In the genomic region with DNA sequence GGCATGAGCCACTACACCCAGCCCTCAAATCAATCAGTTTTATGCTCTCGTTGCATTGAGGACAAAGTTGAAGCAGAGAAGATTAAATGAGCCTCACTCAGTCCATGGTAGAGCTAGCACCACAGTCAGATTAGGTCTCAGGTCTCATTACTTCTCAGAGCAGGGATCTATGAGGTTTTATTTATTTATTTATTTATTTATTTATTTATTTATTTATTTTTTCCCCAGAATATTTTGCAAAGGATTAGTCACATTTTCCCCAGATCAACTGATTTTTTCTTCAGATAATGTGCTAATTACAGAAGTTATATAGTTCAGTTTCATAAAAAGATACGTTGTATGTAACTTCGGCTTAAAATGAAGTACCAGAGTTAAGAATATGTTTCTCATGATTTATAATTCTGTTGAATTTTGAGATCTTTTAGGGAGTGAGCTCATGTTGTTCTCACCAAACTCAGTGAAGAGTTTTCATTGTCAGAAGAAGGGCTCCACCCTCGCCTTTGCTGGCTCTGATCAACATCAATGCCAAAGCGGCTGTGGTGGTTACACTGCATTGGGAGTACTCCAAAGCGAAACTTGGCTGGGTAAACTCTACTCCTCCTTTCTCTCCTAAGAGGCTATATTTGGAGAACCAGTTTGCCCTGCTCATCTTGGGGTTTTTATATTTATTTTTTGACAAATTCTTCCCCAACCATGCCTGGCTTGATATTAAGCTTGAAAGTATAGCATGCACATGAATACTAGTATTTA, we compare ENCODE assay signal across 19 cellular contexts. TPM values are rescaled to one million over a fixed set of nuclear protein-coding genes. Genes with fewer than 3 reads are reported as not detected.
"Had no signal": no experiment of that assay in that cellular context is flagged by ENCODE, and none has a peak within 500 bp of the region (broad histone marks: within the 10 kb centered on the region; RNA-seq: fewer than 3 reads in every experiment).

No MANE protein-coding gene starts in this region.

- H3K27ac ChIP-seq: cardiac muscle cell, gastroesophageal sphincter, heart right ventricle, parathyroid adenoma, upper lobe of right lung, VCaP had no signal

- H3K4me1 ChIP-seq: gastroesophageal sphincter, heart right ventricle, parathyroid adenoma, upper lobe of right lung had no signal

- H3K9me3 ChIP-seq: gastroesophageal sphincter, upper lobe of right lung had no signal

- H3K27me3 ChIP-seq: cardiac muscle cell, gastroesophageal sphincter, heart right ventricle, upper lobe of right lung had no signal

- H3K36me3 ChIP-seq: cardiac muscle cell, gastroesophageal sphincter, heart right ventricle, upper lobe of right lung had no signal

- DNase-seq: activated CD4-positive, alpha-beta memory T cell treated with anti-CD3 and anti-CD28 coated beads for 36 hours; activated CD4-positive, alpha-beta T cell treated with anti-CD3 and anti-CD28 coated beads for 36 hours; activated CD8-positive, alpha-beta memory T cell treated with anti-CD3 and anti-CD28 coated beads, Interleukin-2, amount 10 ng/mL, durations not matched to agents 7 days and 5 days; activated naive CD4-positive, alpha-beta T cell treated with anti-CD3 and anti-CD28 coated beads, Interleukin-2, amount 10 ng/mL, durations not matched to agents 7 days and 5 days; activated T-cell treated with anti-CD3 and anti-CD28 coated beads, Interleukin-2, amount 50 U/mL, for 1 hour; heart right ventricle; naive thymus-derived CD4-positive, alpha-beta T cell; stimulated activated CD4-positive, alpha-beta T cell treated with anti-CD3 and anti-CD28 coated beads, Interleukin-15, amount 100 ng/mL, for 24 hours; stimulated activated CD4-positive, alpha-beta T cell treated with anti-CD3 and anti-CD28 coated beads, Interleukin-4, amount 100 ng/mL, for 4 hours; stimulated activated CD8-positive, alpha-beta memory T cell treated with anti-CD3 and anti-CD28 coated beads, Interleukin-4, amount 100 ng/mL, for 48 hours; stimulated activated naive CD8-positive, alpha-beta T cell treated with anti-CD3 and anti-CD28 coated beads, Interleukin-15, Interleukin-2, amounts not matched to agents 100 U/mL and 50 U/mL, for 24 hours; upper lobe of right lung had no signal

- H3K4me3 ChIP-seq: cardiac muscle cell, gastroesophageal sphincter, heart right ventricle, upper lobe of right lung had no signal

- ATAC-seq: activated CD4-positive, alpha-beta T cell treated with anti-CD3 and anti-CD28 coated beads for 36 hours; activated CD8-positive, alpha-beta memory T cell treated with anti-CD3 and anti-CD28 coated beads, Interleukin-2, amount 10 ng/mL, durations not matched to agents 7 days and 5 days; gastroesophageal sphincter; heart right ventricle; naive thymus-derived CD4-positive, alpha-beta T cell; SK-N-SH treated with all-trans-retinoic acid at 6 μM for 48 hours; stimulated activated naive CD8-positive, alpha-beta T cell treated with anti-CD3 and anti-CD28 coated beads, Interleukin-15, Interleukin-2, amounts not matched to agents 100 U/mL and 50 U/mL, for 24 hours; upper lobe of right lung had no signal

RNA-seq across cellular contexts. Expression of gene ID4, which starts 12.9 kb away (rescaled TPM):
- total RNA-seq: activated CD4-positive, alpha-beta memory T cell treated with anti-CD3 and anti-CD28 coated beads for 36 hours; activated CD4-positive, alpha-beta T cell treated with anti-CD3 and anti-CD28 coated beads for 36 hours; activated CD8-positive, alpha-beta memory T cell treated with anti-CD3 and anti-CD28 coated beads, Interleukin-2, amount 10 ng/mL, durations not matched to agents 7 days and 5 days; mononuclear cell; naive thymus-derived CD4-positive, alpha-beta T cell; T-helper 1 cell treated with Interleukin-12 subunit alpha and Interleukin-12 subunit beta and Interleukin-4 antibody, amounts not matched to agents 30 ng/mL and 1 ng/mL, for 36 hours had no signal
